14 cellular contexts compared by ENCODE assay signal in the genomic region with DNA sequence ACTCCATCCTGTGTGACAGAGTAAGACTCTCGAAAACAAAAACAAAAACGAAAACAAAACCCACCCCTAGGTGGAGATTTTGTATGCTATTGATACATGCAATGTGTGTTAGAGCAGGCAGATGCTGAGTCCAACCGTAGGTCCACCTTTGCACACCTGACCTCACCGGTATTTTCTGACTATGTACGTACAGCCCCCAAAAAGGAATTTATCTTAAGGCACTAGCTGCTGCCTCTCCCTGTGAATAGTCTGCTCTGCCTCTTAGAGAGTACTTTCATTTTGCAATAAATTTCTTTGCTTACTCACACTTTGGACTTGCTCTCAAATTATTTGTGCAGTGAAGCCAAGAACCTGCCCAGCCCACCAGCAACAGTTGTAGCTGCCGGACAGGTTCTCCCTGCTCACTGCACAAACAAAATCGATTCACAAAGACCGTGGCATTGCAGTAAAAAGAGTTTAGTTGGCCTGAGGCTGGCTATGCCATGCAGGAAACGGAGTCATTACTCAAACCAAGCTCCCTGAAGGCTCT. TPM values are rescaled to one million over a fixed set of nuclear protein-coding genes. Genes with fewer than 3 reads are reported as not detected.
DNase-seq lines count a peak whose midpoint lies in the region; ATAC-seq and TF ChIP-seq lines count a peak whose summit lies in the region.
"Had no signal": no experiment of that assay in that cellular context is flagged by ENCODE, and none has a peak within 500 bp of the region (broad histone marks: within the 10 kb centered on the region; RNA-seq: fewer than 3 reads in every experiment).

No MANE protein-coding gene starts in this region.

- peak in 1 of 3 donors; percentile 8 for TF ChIP-seq CTCF in ovary (IDR thresholded peaks at IDR 0.05)

- ATAC-seq in GM21717 (IDR thresholded peaks at IDR 0.05; ENCODE audit: unreplicated experiment) = no peak

- H3K27me3 ChIP-seq in esophagus (ENCODE audit: control insufficient read depth in 1 of 2, insufficient read depth in 2 of 2, low read length in 2 of 2) = no peaks in the 10 kb centered on the region
- H3K27me3 ChIP-seq in ovary = no peaks in the 10 kb centered on the region
- H3K27me3 ChIP-seq: uterus had no signal

- intact Hi-C loops in ovary (cut with DNase I) = loop anchor here (10.0 kb wide), 4 partner anchors 122 to 202 kb away; no protein-coding TSS in a partner anchor

- H3K4me3 ChIP-seq in esophagus (ENCODE audit: low read depth in 1 of 2, low read length in 2 of 2) = peak overlapping the region in 1 of 2 donors; percentile 27
- H3K4me3 ChIP-seq in ovary = peak overlapping the region; percentile 16

- H3K36me3 ChIP-seq in esophagus (ENCODE audit: control insufficient read depth in 2 of 2, insufficient read depth in 2 of 2, low read length in 1 of 2) (no peaks in the 10 kb centered on the region), ovary (no peaks in the 10 kb centered on the region)
- H3K36me3 ChIP-seq: uterus had no signal

- H3K4me1 ChIP-seq in esophagus (ENCODE audit: control insufficient read depth in 2 of 2, insufficient read depth in 2 of 2, low read length in 1 of 2) = no peaks in the 10 kb centered on the region
- peaks cover 3% of the 10 kb centered on the region for H3K4me1 ChIP-seq in ovary (ENCODE audit: insufficient read depth)

- TF ChIP-seq POLR2A in ovary (IDR thresholded peaks at IDR 0.05) = no peak

- H3K9me3 ChIP-seq in esophagus (ENCODE audit: control insufficient read depth in 2 of 2, insufficient read depth in 1 of 2, low read depth in 1 of 2, low read length in 1 of 2) (no peaks in the 10 kb centered on the region), ovary (no peaks in the 10 kb centered on the region)
- H3K9me3 ChIP-seq: uterus had no signal

- TF ChIP-seq EP300 in ovary (IDR thresholded peaks at IDR 0.05) = no peak

- DNase-seq in DMS53 treated with DMSO at 0.1 percent for 48 hours (lab: John Stamatoyannopoulos, UW; ENCODE audit: unreplicated experiment) (peak; percentile 27), NCI-H1417 (lab: John Stamatoyannopoulos, UW) (peak in 2 of 3 experiments; percentile 26 to 64), ovary (no peak), NCI-H1092 treated with DMSO at 0.1 percent for 48 hours (lab: John Stamatoyannopoulos, UW) (no peak), GM19240 (ENCODE audit: insufficient read length, low spot score) (no peak)
- DNase-seq in NK-92 treated with Interleukin-12 subunit alpha and Interleukin-12 subunit beta, amount 100 ng/mL, for 24 hours (lab: John Stamatoyannopoulos, UW) = no peak
- DNase-seq: activated naive CD4-positive, alpha-beta T cell treated with anti-CD3 and anti-CD28 coated beads for 36 hours; NCI-H446; stimulated activated CD4-positive, alpha-beta T cell treated with anti-CD3 and anti-CD28 coated beads, Interleukin-4, amount 100 ng/mL, for 4 hours; T-helper 9 cell; uterus had no signal

- H3K27ac ChIP-seq in esophagus (ENCODE audit: low read depth in 2 of 2, low read length in 1 of 2) = peak overlapping the region; percentile 81 to 88
- H3K27ac ChIP-seq in ovary = no peak overlapping the region

- WGBS in esophagus, 2 donors = 29 to 37% methylated on average over 9 of the region's 9 CpGs
- 16 to 24% (median 20%) methylated on average over 9 of the region's 9 CpGs for WGBS in ovary, 3 donors

RNA-seq across cellular contexts. Expression of gene ZNF77, which starts 8.2 kb away (rescaled TPM):
- polyA plus RNA-seq in esophagus = 1 to 10 TPM; 2.6 TPM
- total RNA-seq in ovary = 1 to 10 TPM; 3.0 to 7.4 (median 6.1) TPM
- 1 to 10 TPM; 4.0 to 5.2 TPM for polyA plus RNA-seq in ovary

RNA-seq across cellular contexts. Expression of gene TLE6, which starts 24.3 kb away (rescaled TPM):
- polyA plus RNA-seq in esophagus = 1 to 10 TPM; 1.1 to 2.6 TPM
- 1 to 10 TPM in 2 of 7 donors, under 1 TPM in 5; 0.41 to 1.2 (median 0.79) TPM for total RNA-seq in ovary
- 1 to 10 TPM in 1 of 2 donors, under 1 TPM in 1; 0.70 to 1.2 TPM for polyA plus RNA-seq in ovary
- total RNA-seq: mononuclear cell had no signal

RNA-seq across cellular contexts. Expression of gene ZNF57, which starts 52.3 kb away (rescaled TPM):
- polyA plus RNA-seq in esophagus (1 to 10 TPM; 6.8 to 8.1 TPM), ovary (1 to 10 TPM; 4.7 TPM)
- total RNA-seq in ovary = 1 to 10 TPM; 3.7 to 6.5 (median 5.1) TPM

Comparison
In these comparisons a context has a peak if more than half of its experiments do, and no peak if none do; other contexts are left out.
1. DNase-seq: peak in DMS53 treated with DMSO at 0.1 percent for 48 hours (single experiment) and NCI-H1417 (2 of 3); none in ovary (0 of 5), NCI-H1092 treated with DMSO at 0.1 percent for 48 hours (single experiment), GM19240 (single experiment) and NK-92 treated with Interleukin-12 subunit alpha and Interleukin-12 subunit beta, amount 100 ng/mL, for 24 hours (single experiment).
2. H3K27ac ChIP-seq: peak in esophagus (2 of 2); none in ovary (0 of 2).